Comparison of ENCODE assay signal across 17 cellular contexts in genomic region chr2:158484892-158485556, GRCh38. TPM values are rescaled to one million over a fixed set of nuclear protein-coding genes. Genes with fewer than 3 reads are reported as not detected.
A peak's percentile ranks its signal among the peaks of the same experiment; 100 is the strongest.
DNase-seq lines count a peak whose midpoint lies in the region; ATAC-seq and TF ChIP-seq lines count a peak whose summit lies in the region.
"Had no signal": no experiment of that assay in that cellular context is flagged by ENCODE, and none has a peak within 500 bp of the region (broad histone marks: within the 10 kb centered on the region; RNA-seq: fewer than 3 reads in every experiment).

No MANE protein-coding gene starts in this region.

- no peaks in the 10 kb centered on the region for H3K9me2 ChIP-seq in GM23338 (ENCODE audit: insufficient read depth)

- H3K9me3 ChIP-seq in left ventricle myocardium inferior (replicated peaks): no peaks in the 10 kb centered on the region
- no peaks in the 10 kb centered on the region for H3K9me3 ChIP-seq in subcutaneous abdominal adipose tissue (ENCODE audit: control insufficient read depth in 5 of 5, low read length in 5 of 5)

- H3K27me3 Mint-ChIP-seq in GM23338 (ENCODE audit: insufficient read depth, low read depth, poor library complexity) (no peaks in the 10 kb centered on the region), endothelial cell (ENCODE audit: unreplicated experiment) (no peaks in the 10 kb centered on the region)
- H3K27me3 Mint-ChIP-seq: activated naive CD8-positive, alpha-beta T cell treated with anti-CD3 and anti-CD28 coated beads, Interleukin-2, amount 10 ng/mL, durations not matched to agents 7 days and 5 days; effector memory CD8-positive, alpha-beta T cell; stimulated activated naive CD8-positive, alpha-beta T cell treated with anti-CD3 and anti-CD28 coated beads, Interleukin-15, Interleukin-2, amounts not matched to agents 100 ng/mL and 50 ng/mL, for 24 hours had no signal

- no peaks in the 10 kb centered on the region for H3K27me3 ChIP-seq in left ventricle myocardium inferior (ENCODE audit: low read depth)
- no peaks in the 10 kb centered on the region for H3K27me3 ChIP-seq in GM23338 (ENCODE audit: insufficient read depth)
- no peaks in the 10 kb centered on the region for H3K27me3 ChIP-seq in subcutaneous abdominal adipose tissue (ENCODE audit: control insufficient read depth in 5 of 5, insufficient read depth in 4 of 5, low read length in 5 of 5)
- H3K27me3 ChIP-seq: cardiac muscle cell had no signal

- H3F3A ChIP-seq in GM23338 (replicated peaks; ENCODE audit: low read depth): no peaks in the 10 kb centered on the region

- H3K4me1 Mint-ChIP-seq in GM23338: peaks cover 48% of the 10 kb centered on the region
- H3K4me1 Mint-ChIP-seq in endothelial cell (ENCODE audit: unreplicated experiment): peaks cover 35% of the 10 kb centered on the region

- TF ChIP-seq CTCF in left ventricle myocardium inferior (IDR thresholded peaks at IDR 0.05; ENCODE audit: borderline replicate concordance) (no peak), GM23338 (conservative IDR thresholded peaks at IDR 0.05; ENCODE audit: low read depth in 2 of 2) (no peak), endothelial cell (IDR thresholded peaks at IDR 0.05; ENCODE audit: unreplicated experiment) (no peak)

- H3K9me3 Mint-ChIP-seq in GM23338 (no peaks in the 10 kb centered on the region), endothelial cell (ENCODE audit: unreplicated experiment) (no peaks in the 10 kb centered on the region)
- H3K9me3 Mint-ChIP-seq: activated naive CD8-positive, alpha-beta T cell treated with anti-CD3 and anti-CD28 coated beads, Interleukin-2, amount 10 ng/mL, durations not matched to agents 7 days and 5 days; effector memory CD8-positive, alpha-beta T cell; stimulated activated naive CD8-positive, alpha-beta T cell treated with anti-CD3 and anti-CD28 coated beads, Interleukin-15, Interleukin-2, amounts not matched to agents 100 ng/mL and 50 ng/mL, for 24 hours had no signal

- H3K4me3 Mint-ChIP-seq in GM23338: no peak overlapping the region
- H3K4me3 Mint-ChIP-seq in endothelial cell (ENCODE audit: unreplicated experiment): no peak overlapping the region
- H3K4me3 Mint-ChIP-seq: activated naive CD8-positive, alpha-beta T cell treated with anti-CD3 and anti-CD28 coated beads, Interleukin-2, amount 10 ng/mL, durations not matched to agents 7 days and 5 days; effector memory CD8-positive, alpha-beta T cell; stimulated activated naive CD8-positive, alpha-beta T cell treated with anti-CD3 and anti-CD28 coated beads, Interleukin-15, Interleukin-2, amounts not matched to agents 100 ng/mL and 50 ng/mL, for 24 hours; WTC11 had no signal

- H3K27ac Mint-ChIP-seq in GM23338: no peak overlapping the region
- H3K27ac Mint-ChIP-seq in endothelial cell (ENCODE audit: unreplicated experiment): no peak overlapping the region
- H3K27ac Mint-ChIP-seq: activated naive CD8-positive, alpha-beta T cell treated with anti-CD3 and anti-CD28 coated beads, Interleukin-2, amount 10 ng/mL, durations not matched to agents 7 days and 5 days; effector memory CD8-positive, alpha-beta T cell; stimulated activated naive CD8-positive, alpha-beta T cell treated with anti-CD3 and anti-CD28 coated beads, Interleukin-15, Interleukin-2, amounts not matched to agents 100 ng/mL and 50 ng/mL, for 24 hours; WTC11 had no signal

- H3K27ac ChIP-seq in left ventricle myocardium inferior (replicated peaks) (peak overlapping the region; percentile 20), GM23338 (ENCODE audit: low read depth) (no peak overlapping the region), subcutaneous abdominal adipose tissue (ENCODE audit: low read depth, low read length) (peak overlapping the region; percentile 8)
- H3K27ac ChIP-seq: cardiac muscle cell had no signal

- peaks cover 25% of the 10 kb centered on the region for H4K20me1 ChIP-seq in GM23338 (replicated peaks; ENCODE audit: insufficient read depth)

- H3K9ac ChIP-seq in subcutaneous abdominal adipose tissue (ENCODE audit: low read length in 5 of 5): peak overlapping the region in 1 of 5 donors; percentile 7

- DNase-seq in left ventricle myocardium inferior (no peak), cardiac septum (ENCODE audit: low spot score) (no peak), GM23338 (ENCODE audit: low spot score) (no peak), AG20443 (ENCODE audit: low spot score) (no peak), endothelial cell (ENCODE audit: low spot score) (no peak), T-helper 9 cell (no peak)
- DNase-seq: activated naive CD8-positive, alpha-beta T cell treated with anti-CD3 and anti-CD28 coated beads, Interleukin-2, amount 10 ng/mL, durations not matched to agents 7 days and 5 days; effector memory CD8-positive, alpha-beta T cell; NCI-H446; posterior cingulate gyrus had no signal

- H3K36me3 Mint-ChIP-seq in GM23338 (ENCODE audit: low read depth) (peaks cover 3% of the 10 kb centered on the region; the same call in 1 of the 3 replicates), endothelial cell (ENCODE audit: low read depth, unreplicated experiment) (no peaks in the 10 kb centered on the region)

- peak overlapping the region; percentile 17; the same call in 1 of the 2 replicates for H3K4me2 ChIP-seq in GM23338
- H3K4me2 ChIP-seq: smooth muscle cell had no signal

- no peak for ATAC-seq in GM23338
- peak; percentile 41 for ATAC-seq in HG03521 (IDR thresholded peaks at IDR 0.05; ENCODE audit: unreplicated experiment)
- ATAC-seq: effector memory CD8-positive, alpha-beta T cell; WTC11 had no signal

- H3K4me3 ChIP-seq in left ventricle myocardium inferior: no peak overlapping the region
- no peak overlapping the region for H3K4me3 ChIP-seq in GM23338
- H3K4me3 ChIP-seq in subcutaneous abdominal adipose tissue (ENCODE audit: low read depth in 1 of 5, low read length in 5 of 5): no peak overlapping the region
- H3K4me3 ChIP-seq: cardiac muscle cell, smooth muscle cell had no signal

- intact Hi-C loops in left ventricle myocardium inferior (cut with micrococcal nuclease): no loop called here
- intact Hi-C loops in cardiac septum (cut with DNase I): no loop called here

- H2AFZ ChIP-seq in GM23338: no peak overlapping the region

- H3K4me1 ChIP-seq in left ventricle myocardium inferior (peaks cover 55% of the 10 kb centered on the region), GM23338 (ENCODE audit: insufficient read depth) (peaks cover 43% of the 10 kb centered on the region), subcutaneous abdominal adipose tissue (ENCODE audit: control insufficient read depth in 5 of 5, insufficient read depth in 5 of 5, low read length in 5 of 5) (peaks cover 0 to 41% (median 11%) of the 10 kb centered on the region in 5 donors)

- H3K36me3 ChIP-seq in left ventricle myocardium inferior (no peaks in the 10 kb centered on the region), GM23338 (ENCODE audit: insufficient read depth) (no peaks in the 10 kb centered on the region), subcutaneous abdominal adipose tissue (ENCODE audit: control insufficient read depth in 5 of 5, insufficient read depth in 5 of 5, low read length in 5 of 5) (no peaks in the 10 kb centered on the region)
- H3K36me3 ChIP-seq: cardiac muscle cell had no signal

- peaks cover 100% of the 10 kb centered on the region for H3K79me2 ChIP-seq in GM23338 (replicated peaks; ENCODE audit: insufficient read depth)

TF ChIP-seq in GM23338, 12 proteins besides CTCF, POLR2A, EP300 and RAD21:
- no peak for TF ChIP-seq NANOG (IDR thresholded peaks at IDR 0.05; ENCODE audit: borderline replicate concordance)
- no peak for TF ChIP-seq EZH2 (IDR thresholded peaks at IDR 0.05; ENCODE audit: low read depth, unreplicated experiment)
- no peak for TF ChIP-seq ZNF114 (CRISPR knock-in tag; IDR thresholded peaks at IDR 0.05)
- no peak for TF ChIP-seq CREB1 (CRISPR knock-in tag; IDR thresholded peaks at IDR 0.05; ENCODE audit: low read depth)
- TF ChIP-seq REST (IDR thresholded peaks at IDR 0.05; ENCODE audit: unreplicated experiment): no peak
- TF ChIP-seq POLR2AphosphoS5 (IDR thresholded peaks at IDR 0.05; ENCODE audit: low read depth): no peak
- no peak for TF ChIP-seq EZH2phosphoT487 (IDR thresholded peaks at IDR 0.05; ENCODE audit: unreplicated experiment)

RNA-seq across cellular contexts. Expression of gene PKP4, which starts 28.3 kb away (rescaled TPM):
- 47.6 TPM for total RNA-seq in left ventricle myocardium inferior
- total RNA-seq in cardiac septum: 43.2 TPM
- total RNA-seq in GM23338 (2014; rRNA removed; shearing (Covaris generic)): 66.7 and 92.3 TPM in 2 replicates
- polyA plus RNA-seq in GM23338 (2016; fragmentation: Nextera tagmentation; extraction: Ambion mirVana): 34.6 and 35.7 TPM in 2 replicates
- total RNA-seq in endothelial cell (ENCODE audit: unreplicated experiment): 64.9 TPM

RNA-seq across cellular contexts. Expression of gene CCDC148, which starts 28.5 kb away (rescaled TPM):
- total RNA-seq in left ventricle myocardium inferior (0.30 TPM), cardiac septum (0.30 TPM), endothelial cell (ENCODE audit: unreplicated experiment) (2.2 TPM)
- 0.16 and 1.2 TPM in 2 replicates for total RNA-seq in GM23338 (2014; rRNA removed; shearing (Covaris generic))
- polyA plus RNA-seq in GM23338 (2016; fragmentation: Nextera tagmentation; extraction: Ambion mirVana): 1.3 and 1.8 TPM in 2 replicates
- total RNA-seq: activated naive CD8-positive, alpha-beta T cell treated with anti-CD3 and anti-CD28 coated beads, Interleukin-2, amount 10 ng/mL, durations not matched to agents 7 days and 5 days; T-helper 1 cell treated with Interleukin-12 subunit alpha and Interleukin-12 subunit beta and Interleukin-4 antibody, amounts not matched to agents 30 ng/mL and 1 ng/mL, for 36 hours had no signal
- polyA plus RNA-seq: smooth muscle cell had no signal
